ENCODE assay signal across 13 cellular contexts in genomic region chr4:36979494-36979893, GRCh38.
"Had no signal": no experiment of that assay in that cellular context is flagged by ENCODE, and none has a peak within 500 bp of the region (broad histone marks: within the 10 kb centered on the region; RNA-seq: fewer than 3 reads in every experiment).

No MANE protein-coding gene starts in this region.

- H3K4me3 ChIP-seq: esophagus muscularis mucosa, gastrocnemius medialis, heart right ventricle, left ventricle myocardium inferior, lower lobe of right lung had no signal

- H3K9me3 ChIP-seq: esophagus muscularis mucosa, gastrocnemius medialis, heart right ventricle, left ventricle myocardium inferior, lower lobe of right lung, neutrophil had no signal

- FAIRE-seq: urothelium cell line had no signal

- H3K36me3 ChIP-seq: esophagus muscularis mucosa, gastrocnemius medialis, heart right ventricle, left ventricle myocardium inferior, lower lobe of right lung, neutrophil had no signal

- DNase-seq: effector memory CD8-positive, alpha-beta T cell; gastrocnemius medialis; heart right ventricle; islet precursor cell; left ventricle myocardium inferior; lower lobe of right lung; naive thymus-derived CD4-positive, alpha-beta T cell; stimulated activated naive CD4-positive, alpha-beta T cell treated with Interleukin-2 at 50 U/mL for 16 hours had no signal

- H3K4me1 ChIP-seq: esophagus muscularis mucosa, gastrocnemius medialis, heart right ventricle, left ventricle myocardium inferior, lower lobe of right lung had no signal

- H3K27me3 ChIP-seq: esophagus muscularis mucosa, gastrocnemius medialis, heart right ventricle, neutrophil had no signal

- H3K27ac ChIP-seq: epithelial cell of prostate, esophagus muscularis mucosa, gastrocnemius medialis, heart right ventricle, left ventricle myocardium inferior, lower lobe of right lung, neutrophil had no signal

- ATAC-seq: effector memory CD8-positive, alpha-beta T cell; gastrocnemius medialis; heart right ventricle; lower lobe of right lung; naive thymus-derived CD4-positive, alpha-beta T cell; sciatic nerve had no signal
